Comparison of ENCODE assay signal across 15 cellular contexts in the genomic region with DNA sequence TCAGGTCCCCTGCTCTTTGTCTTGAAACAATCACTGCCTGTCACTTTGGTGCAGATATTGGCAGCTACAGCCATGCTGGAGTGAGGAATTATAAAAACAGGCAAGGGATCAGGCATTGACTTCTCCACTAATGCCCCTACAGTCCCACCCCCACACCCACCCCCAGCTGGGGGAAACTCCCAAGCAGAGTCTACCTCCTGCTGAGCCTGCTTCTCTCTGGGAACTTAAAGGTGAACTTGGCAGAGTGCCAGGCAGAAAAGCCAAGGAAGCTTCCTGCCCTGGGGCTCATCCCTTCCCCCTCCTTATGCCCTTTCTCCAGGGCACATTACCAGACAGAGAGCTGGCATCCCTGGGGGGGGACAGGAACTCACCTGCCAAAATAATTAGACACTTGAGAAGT. TPM values are rescaled to one million over a fixed set of nuclear protein-coding genes. Genes with fewer than 3 reads are reported as not detected.
DNase-seq lines count a peak whose midpoint lies in the region; ATAC-seq and TF ChIP-seq lines count a peak whose summit lies in the region.
"Had no signal": no experiment of that assay in that cellular context is flagged by ENCODE, and none has a peak within 500 bp of the region (broad histone marks: within the 10 kb centered on the region; RNA-seq: fewer than 3 reads in every experiment).

No MANE protein-coding gene starts in this region.

- no peaks in the 10 kb centered on the region for H3K27me3 ChIP-seq in thyroid gland

- peak overlapping the region; percentile 17 to 49 (median 29) for H3K27ac ChIP-seq in thyroid gland

- TF ChIP-seq CTCF in choroid plexus epithelial cell (conservative IDR thresholded peaks at IDR 0.05; ENCODE audit: low read depth, low read length) = no peak
- TF ChIP-seq CTCF in thyroid gland (IDR thresholded peaks at IDR 0.05) = no peak

- peak; percentile 39 for DNase-seq in NCI-H748 (lab: John Stamatoyannopoulos, UW; ENCODE audit: unreplicated experiment)
- DNase-seq in NCI-H748 treated with DMSO at 0.1 percent for 48 hours (lab: John Stamatoyannopoulos, UW) = no peak
- peak; percentile 43 for DNase-seq in NCI-H226
- DNase-seq in choroid plexus epithelial cell (ENCODE audit: low read depth) = peak; percentile 21
- peak; percentile 83 to 90 for DNase-seq in thyroid gland
- DNase-seq in activated CD4-positive, alpha-beta T cell treated with anti-CD3 and anti-CD28 coated beads for 48 hours = no peak
- no peak for DNase-seq in NCI-H1048 (lab: John Stamatoyannopoulos, UW)
- DNase-seq: activated CD8-positive, alpha-beta memory T cell treated with anti-CD3 and anti-CD28 coated beads, Interleukin-2, amount 50 U/mL, for 4 hours; cortex of kidney; NCI-H1694; SHP77; stimulated activated naive CD8-positive, alpha-beta T cell treated with anti-CD3 and anti-CD28 coated beads, Interleukin-15, Interleukin-2, amounts not matched to agents 100 U/mL and 50 U/mL, for 24 hours had no signal

- intact Hi-C loops in thyroid gland (cut with DNase I) = no loop called here

- H3K4me3 ChIP-seq in choroid plexus epithelial cell (ENCODE audit: low read depth, low read length) = no peak overlapping the region
- H3K4me3 ChIP-seq in thyroid gland (replicated peaks in 1 of 3) = no peak overlapping the region
- H3K4me3 ChIP-seq: HAP-1 had no signal

- no peak for ATAC-seq in GM21367 (IDR thresholded peaks at IDR 0.05; ENCODE audit: unreplicated experiment)
- ATAC-seq: stimulated activated naive CD8-positive, alpha-beta T cell treated with anti-CD3 and anti-CD28 coated beads, Interleukin-15, Interleukin-2, amounts not matched to agents 100 U/mL and 50 U/mL, for 24 hours had no signal

- TF ChIP-seq POLR2A in thyroid gland (IDR thresholded peaks at IDR 0.05) = no peak

- no peaks in the 10 kb centered on the region for H3K9me3 ChIP-seq in thyroid gland
- H3K9me3 ChIP-seq: HAP-1 had no signal

- peaks cover 15 to 39% of the 10 kb centered on the region in 2 donors for H3K4me1 ChIP-seq in thyroid gland
- H3K4me1 ChIP-seq: HAP-1 had no signal

- H3K36me3 ChIP-seq in thyroid gland = no peaks in the 10 kb centered on the region
- H3K36me3 ChIP-seq: HAP-1 had no signal

RNA-seq across cellular contexts. Expression of a gene that starts 6.7 kb away (rescaled TPM):
- total RNA-seq in thyroid gland = 1 to 10 TPM; 2.8 to 9.4 (median 7.3) TPM
- total RNA-seq: pulmonary artery endothelial cell had no signal

RNA-seq across cellular contexts. Expression of a gene that starts 60.0 kb away (rescaled TPM):
- 10 to 100 TPM; 25.6 to 37.9 (median 35.2) TPM for total RNA-seq in thyroid gland

Comparison
In these comparisons a context has a peak if more than half of its experiments do, and no peak if none do; other contexts are left out.
1. DNase-seq: peak in NCI-H748 (single experiment), NCI-H226 (single experiment), choroid plexus epithelial cell (single experiment) and thyroid gland (2 of 2); none in NCI-H748 treated with DMSO at 0.1 percent for 48 hours (single experiment), activated CD4-positive, alpha-beta T cell treated with anti-CD3 and anti-CD28 coated beads for 48 hours (single experiment) and NCI-H1048 (single experiment).